In the genomic region with DNA sequence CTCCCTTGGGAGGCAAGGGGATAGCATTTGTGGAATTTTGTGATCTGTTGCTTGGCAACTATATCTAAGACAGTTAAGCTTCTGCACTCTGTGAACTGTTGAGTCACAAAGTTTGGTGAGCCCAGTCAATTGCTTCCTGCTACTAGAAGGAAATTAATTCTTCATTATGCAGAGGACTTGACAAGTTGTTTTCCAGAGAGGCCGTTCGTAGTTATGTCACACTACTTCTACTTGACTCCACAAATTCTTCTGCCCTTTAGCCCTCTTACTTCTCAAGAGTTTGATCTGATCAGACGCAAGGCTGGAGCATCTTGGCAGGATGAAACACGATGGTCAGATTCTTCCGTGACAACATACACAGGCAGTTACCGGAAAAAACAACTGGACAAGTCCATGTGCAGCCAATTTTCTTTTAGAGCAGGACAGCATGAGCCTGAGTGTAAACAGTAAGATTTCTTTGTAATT, we compare ENCODE assay signal across 9 cellular contexts. TPM values are rescaled to one million over a fixed set of nuclear protein-coding genes. Genes with fewer than 3 reads are reported as not detected.
A peak's percentile ranks its signal among the peaks of the same experiment; 100 is the strongest.
DNase-seq lines count a peak whose midpoint lies in the region; FAIRE-seq and TF ChIP-seq lines count a peak whose summit lies in the region.
"Had no signal": no experiment of that assay in that cellular context is flagged by ENCODE, and none has a peak within 500 bp of the region (broad histone marks: within the 10 kb centered on the region; RNA-seq: fewer than 3 reads in every experiment).

A gene (plus strand): TSS at position 156 of the 465 bp plus-strand sequence. CDS start 58 bp downstream, at position 214.

- TF ChIP-seq CTCF in fibroblast of the aortic adventitia (IDR thresholded peaks at IDR 0.05; ENCODE audit: insufficient read depth, low read length) (no peak), progenitor cell of endocrine pancreas (IDR thresholded peaks at IDR 0.05; ENCODE audit: unreplicated experiment) (no peak)

- peaks cover 4% of the 10 kb centered on the region for H3K36me3 Mint-ChIP-seq in progenitor cell of endocrine pancreas (ENCODE audit: insufficient read depth)
- H3K36me3 Mint-ChIP-seq: activated naive CD4-positive, alpha-beta T cell treated with anti-CD3 and anti-CD28 coated beads, Interleukin-2, amount 10 ng/mL, durations not matched to agents 7 days and 5 days had no signal

- peak within 1 kb of the TSS; percentile 90 for H3K27ac Mint-ChIP-seq in progenitor cell of endocrine pancreas
- H3K27ac Mint-ChIP-seq: activated naive CD4-positive, alpha-beta T cell treated with anti-CD3 and anti-CD28 coated beads, Interleukin-2, amount 10 ng/mL, durations not matched to agents 7 days and 5 days had no signal

- H3K9me3 Mint-ChIP-seq in progenitor cell of endocrine pancreas (ENCODE audit: low read depth): peaks cover 22% of the 10 kb centered on the region
- H3K9me3 Mint-ChIP-seq: activated naive CD4-positive, alpha-beta T cell treated with anti-CD3 and anti-CD28 coated beads, Interleukin-2, amount 10 ng/mL, durations not matched to agents 7 days and 5 days had no signal

- no peak within 1 kb of the TSS for H3K4me3 Mint-ChIP-seq in progenitor cell of endocrine pancreas (ENCODE audit: low read depth)
- H3K4me3 Mint-ChIP-seq: activated naive CD4-positive, alpha-beta T cell treated with anti-CD3 and anti-CD28 coated beads, Interleukin-2, amount 10 ng/mL, durations not matched to agents 7 days and 5 days had no signal

- no peaks in the 10 kb centered on the region for H3K27me3 Mint-ChIP-seq in progenitor cell of endocrine pancreas

- peaks cover 19% of the 10 kb centered on the region for H3K4me1 Mint-ChIP-seq in progenitor cell of endocrine pancreas (ENCODE audit: low read depth)
- H3K4me1 Mint-ChIP-seq: activated naive CD4-positive, alpha-beta T cell treated with anti-CD3 and anti-CD28 coated beads, Interleukin-2, amount 10 ng/mL, durations not matched to agents 7 days and 5 days had no signal

- no peak for FAIRE-seq in frontal cortex (lab: Jason Lieb, UNC)

- H3K4me3 ChIP-seq in fibroblast of the aortic adventitia (ENCODE audit: low read depth, low read length): no peak within 1 kb of the TSS

- peak; percentile 67 for DNase-seq in EH (ENCODE audit: low read depth)
- peak; percentile 73 for DNase-seq in fibroblast of the aortic adventitia (ENCODE audit: low read depth)
- no peak for DNase-seq in progenitor cell of endocrine pancreas (ENCODE audit: low spot score, unreplicated experiment)
- DNase-seq in SKM-1 treated with dmso at 0.1 percent for 144 hours (lab: John Stamatoyannopoulos, UW; ENCODE audit: unreplicated experiment): no peak
- no peak for DNase-seq in frontal cortex (ENCODE audit: low spot score in 2 of 2)
- DNase-seq in ureter (ENCODE audit: low spot score): no peak
- DNase-seq in SIG-M5 (lab: John Stamatoyannopoulos, UW): no peak
- DNase-seq: activated naive CD4-positive, alpha-beta T cell treated with anti-CD3 and anti-CD28 coated beads, Interleukin-2, amount 10 ng/mL, durations not matched to agents 7 days and 5 days had no signal

TF ChIP-seq in PFSK-1, 5 proteins besides CTCF, POLR2A, EP300 and RAD21:
- no peak for TF ChIP-seq POLR2AphosphoS5 (IDR thresholded peaks at IDR 0.05; ENCODE audit: low read depth, low read length)
- peak; percentile 41 for TF ChIP-seq FOXP2 (optimal IDR thresholded peaks at IDR 0.05; ENCODE audit: borderline replicate concordance, extremely low read depth, extremely low read length, insufficient read depth)
- TF ChIP-seq, protein P1, sequence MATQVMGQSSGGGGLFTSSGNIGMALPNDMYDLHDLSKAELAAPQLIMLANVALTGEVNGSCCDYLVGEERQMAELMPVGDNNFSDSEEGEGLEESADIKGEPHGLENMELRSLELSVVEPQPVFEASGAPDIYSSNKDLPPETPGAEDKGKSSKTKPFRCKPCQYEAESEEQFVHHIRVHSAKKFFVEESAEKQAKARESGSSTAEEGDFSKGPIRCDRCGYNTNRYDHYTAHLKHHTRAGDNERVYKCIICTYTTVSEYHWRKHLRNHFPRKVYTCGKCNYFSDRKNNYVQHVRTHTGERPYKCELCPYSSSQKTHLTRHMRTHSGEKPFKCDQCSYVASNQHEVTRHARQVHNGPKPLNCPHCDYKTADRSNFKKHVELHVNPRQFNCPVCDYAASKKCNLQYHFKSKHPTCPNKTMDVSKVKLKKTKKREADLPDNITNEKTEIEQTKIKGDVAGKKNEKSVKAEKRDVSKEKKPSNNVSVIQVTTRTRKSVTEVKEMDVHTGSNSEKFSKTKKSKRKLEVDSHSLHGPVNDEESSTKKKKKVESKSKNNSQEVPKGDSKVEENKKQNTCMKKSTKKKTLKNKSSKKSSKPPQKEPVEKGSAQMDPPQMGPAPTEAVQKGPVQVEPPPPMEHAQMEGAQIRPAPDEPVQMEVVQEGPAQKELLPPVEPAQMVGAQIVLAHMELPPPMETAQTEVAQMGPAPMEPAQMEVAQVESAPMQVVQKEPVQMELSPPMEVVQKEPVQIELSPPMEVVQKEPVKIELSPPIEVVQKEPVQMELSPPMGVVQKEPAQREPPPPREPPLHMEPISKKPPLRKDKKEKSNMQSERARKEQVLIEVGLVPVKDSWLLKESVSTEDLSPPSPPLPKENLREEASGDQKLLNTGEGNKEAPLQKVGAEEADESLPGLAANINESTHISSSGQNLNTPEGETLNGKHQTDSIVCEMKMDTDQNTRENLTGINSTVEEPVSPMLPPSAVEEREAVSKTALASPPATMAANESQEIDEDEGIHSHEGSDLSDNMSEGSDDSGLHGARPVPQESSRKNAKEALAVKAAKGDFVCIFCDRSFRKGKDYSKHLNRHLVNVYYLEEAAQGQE (IDR thresholded peaks at IDR 0.05; ENCODE audit: insufficient read depth in 1 of 2, low read depth in 2 of 2, low read length in 2 of 2): no peak
- no peak for TF ChIP-seq TAF1 (IDR thresholded peaks at IDR 0.05; ENCODE audit: borderline replicate concordance, insufficient read depth, low read length)
- TF ChIP-seq SIN3A (IDR thresholded peaks at IDR 0.05; ENCODE audit: borderline replicate concordance, insufficient read depth, low read length): no peak

RNA-seq across cellular contexts. Expression of the gene that starts here (rescaled TPM):
- not detected for polyA plus RNA-seq in PFSK-1 (2012; ENCODE audit: insufficient read length, low read depth)
- not detected in 2 replicates for total RNA-seq in fibroblast of the aortic adventitia (ENCODE audit: low replicate concordance)
- not detected in 2 replicates for total RNA-seq in progenitor cell of endocrine pancreas
- total RNA-seq in frontal cortex: not detected
- not detected for total RNA-seq in ureter

Comparison
In these comparisons a context has a peak if more than half of its experiments do, and no peak if none do; other contexts are left out.
1. Peak in DNase-seq in fibroblast of the aortic adventitia; RNA of the gene not detected or under 1 TPM.